Comparison of ENCODE assay signal across 9 cellular contexts in genomic region chr16:982152-983043, GRCh38. TPM values are rescaled to one million over a fixed set of nuclear protein-coding genes. Genes with fewer than 3 reads are reported as not detected.
A peak's percentile ranks its signal among the peaks of the same experiment; 100 is the strongest.
DNase-seq lines count a peak whose midpoint lies in the region; ATAC-seq, FAIRE-seq and TF ChIP-seq lines count a peak whose summit lies in the region.
"Had no signal": no experiment of that assay in that cellular context is flagged by ENCODE, and none has a peak within 500 bp of the region (broad histone marks: within the 10 kb centered on the region; RNA-seq: fewer than 3 reads in every experiment).

No MANE protein-coding gene starts in this region.

- no peak for ATAC-seq in WTC11
- no peak for ATAC-seq in HG02981 (IDR thresholded peaks at IDR 0.05; ENCODE audit: unreplicated experiment)
- no peak for ATAC-seq in HG03354 (IDR thresholded peaks at IDR 0.05; ENCODE audit: poor library complexity, severe bottlenecking, unreplicated experiment)

- H3K4me3 ChIP-seq in iPS-11a (ENCODE audit: low read depth, low read length) (peak overlapping the region; percentile 41), skeletal muscle satellite cell (ENCODE audit: low read length) (peak overlapping the region; percentile 42)

- DNase-seq in DMS53 (lab: John Stamatoyannopoulos, UW) = peak; percentile 50
- DNase-seq in DMS53 treated with DMSO at 0.1 percent for 48 hours (lab: John Stamatoyannopoulos, UW; ENCODE audit: unreplicated experiment) = no peak
- DNase-seq in WTC11 (ENCODE audit: low spot score) = peak; percentile 42
- no peak for DNase-seq in HTR-8/SVneo (ENCODE audit: insufficient read length, low spot score)

- no peak for TF ChIP-seq CTCF in WTC11 (IDR thresholded peaks at IDR 0.05)

- H3K36me3 ChIP-seq in skeletal muscle satellite cell (ENCODE audit: insufficient read depth, low read length) = no peaks in the 10 kb centered on the region

- H3K27me3 ChIP-seq in skeletal muscle satellite cell (ENCODE audit: control insufficient read depth, insufficient read depth, low read length) = peaks cover 61% of the 10 kb centered on the region

- no peaks in the 10 kb centered on the region for H3K9me3 Mint-ChIP-seq in WTC11

- CTCF ChIA-PET in WTC11 (lab: Charles Lee) = interaction anchor here (0.9 to 4.9 kb wide), 7 partner anchors 12 to 170 kb away, joined by 3 to 27 read pairs (median 7); partner anchors contain the start of gene LMF1

- no peak for FAIRE-seq in HTR-8/SVneo (lab: Jason Lieb, UNC)
- FAIRE-seq: endometrium had no signal

- H3K9me3 ChIP-seq in skeletal muscle satellite cell (replicated peaks; ENCODE audit: low read length) = no peaks in the 10 kb centered on the region

- no peak overlapping the region for H3K9ac ChIP-seq in skeletal muscle satellite cell (ENCODE audit: low read depth, low read length)

- POLR2A ChIA-PET in WTC11 (lab: Charles Lee) = interaction anchor here (0.5 to 2.8 kb wide), 4 partner anchors 11 to 39 kb away, joined by 3 to 9 read pairs (median 8); no protein-coding TSS in a partner anchor

- no peaks in the 10 kb centered on the region for H3K36me3 Mint-ChIP-seq in WTC11

- H3K4me1 Mint-ChIP-seq in WTC11 = peaks cover 5% of the 10 kb centered on the region

- H3K27ac Mint-ChIP-seq in WTC11 = no peak overlapping the region

- peaks cover 29% of the 10 kb centered on the region for H3K27me3 Mint-ChIP-seq in WTC11 (ENCODE audit: low read depth)

- peak overlapping the region; percentile 69 for H3K4me3 Mint-ChIP-seq in WTC11

- H3K4me2 ChIP-seq in skeletal muscle satellite cell (ENCODE audit: low read length) = peak overlapping the region; percentile 63

- H3K4me1 ChIP-seq in skeletal muscle satellite cell (ENCODE audit: control insufficient read depth, insufficient read depth, low read length) = peaks cover 4% of the 10 kb centered on the region

TF ChIP-seq in WTC11, 78 proteins besides CTCF, POLR2A, EP300 and RAD21:
- 0 out of 2 replicates have a peak, but pooled peaks have one; percentile 5 for TF ChIP-seq USF2 (CRISPR knock-in tag; IDR thresholded peaks at IDR 0.05)
- no peak for TF ChIP-seq PREB (CRISPR knock-in tag; IDR thresholded peaks at IDR 0.05; ENCODE audit: borderline replicate concordance)

RNA-seq across cellular contexts. Expression of gene SOX8, which starts 0.8 kb away (rescaled TPM):
- 10.2 to 12.3 TPM (median 10.9 TPM) in 3 replicates for total RNA-seq in WTC11 (2021)
- total RNA-seq in skeletal muscle satellite cell (2012; rRNA removed) = 1.5 and 2.0 TPM in 2 replicates

RNA-seq across cellular contexts. Expression of gene LMF1, which starts 11.6 kb away (rescaled TPM):
- 10.5 to 13.0 TPM (median 10.8 TPM) in 3 replicates for total RNA-seq in WTC11 (2021)
- 7.6 and 13.3 TPM in 2 replicates for total RNA-seq in skeletal muscle satellite cell (2012; rRNA removed)

Comparison
In these comparisons a context has a peak if more than half of its experiments do, and no peak if none do; other contexts are left out.
1. DNase-seq: peak in DMS53 (single experiment) and WTC11 (single experiment); none in DMS53 treated with DMSO at 0.1 percent for 48 hours (single experiment) and HTR-8/SVneo (single experiment).